8 cellular contexts compared by ENCODE assay signal in genomic region chr11:34890812-34891211, GRCh38. TPM values are rescaled to one million over a fixed set of nuclear protein-coding genes. Genes with fewer than 3 reads are reported as not detected.
DNase-seq lines count a peak whose midpoint lies in the region; ATAC-seq and TF ChIP-seq lines count a peak whose summit lies in the region.

No MANE protein-coding gene starts in this region.

- no peak for TF ChIP-seq POLR2A in thyroid gland (IDR thresholded peaks at IDR 0.05)

- TF ChIP-seq CTCF in foreskin fibroblast (IDR thresholded peaks at IDR 0.05; ENCODE audit: low read depth, low read length) (peak; percentile 15), thyroid gland (IDR thresholded peaks at IDR 0.05) (peak in 4 of 6 experiments; percentile 14 to 73 (median 55))

- H3K4me3 ChIP-seq in foreskin fibroblast (ENCODE audit: low read depth in 1 of 2, low read length in 2 of 2) (no peak overlapping the region), thyroid gland (replicated peaks in 1 of 3) (no peak overlapping the region)
- no peak overlapping the region for H3K4me3 ChIP-seq in effector memory CD4-positive, alpha-beta T cell (ENCODE audit: insufficient read depth, low read depth, low read length, poor library complexity, severe bottlenecking)

- H3K9me3 ChIP-seq in thyroid gland, result no peaks in the 10 kb centered on the region
- H3K9me3 ChIP-seq in effector memory CD4-positive, alpha-beta T cell (ENCODE audit: control insufficient read depth, low read length), result no peaks in the 10 kb centered on the region

- ATAC-seq in HG02759 (IDR thresholded peaks at IDR 0.05; ENCODE audit: unreplicated experiment), result no peak

- no peak overlapping the region for H3K27ac ChIP-seq in thyroid gland
- no peak overlapping the region for H3K27ac ChIP-seq in effector memory CD4-positive, alpha-beta T cell (ENCODE audit: insufficient read depth, low read length, poor library complexity, severe bottlenecking)

- H3K4me1 ChIP-seq in thyroid gland, result no peaks in the 10 kb centered on the region
- no peaks in the 10 kb centered on the region for H3K4me1 ChIP-seq in effector memory CD4-positive, alpha-beta T cell (ENCODE audit: control insufficient read depth, insufficient read depth, low read length, poor library complexity, severe bottlenecking)

- 78 to 83% methylated on average over 1 of the region's 1 CpG for WGBS in thyroid gland, 2 donors

- intact Hi-C loops in thyroid gland (cut with DNase I), result no loop called here

- peak; percentile 70 for DNase-seq in COR-L47 (lab: John Stamatoyannopoulos, UW)
- DNase-seq in HS-27A (ENCODE audit: low read depth), result peak; percentile 12
- DNase-seq in RPMI7951 (ENCODE audit: low read depth), result peak; percentile 57
- DNase-seq in foreskin fibroblast, result peak; percentile 26 to 75
- DNase-seq in thyroid gland, result no peak
- no peak for DNase-seq in effector memory CD4-positive, alpha-beta T cell
- no peak for DNase-seq in stimulated activated CD4-positive, alpha-beta T cell treated with anti-CD3 and anti-CD28 coated beads, Interleukin-2, amount 100 ng/mL, for 48 hours

- H3K27me3 ChIP-seq in thyroid gland, result no peaks in the 10 kb centered on the region
- no peaks in the 10 kb centered on the region for H3K27me3 ChIP-seq in effector memory CD4-positive, alpha-beta T cell (replicated peaks; ENCODE audit: control insufficient read depth, insufficient read depth, low read length, poor library complexity, severe bottlenecking)

- H3K36me3 ChIP-seq in thyroid gland, result no peaks in the 10 kb centered on the region
- H3K36me3 ChIP-seq in effector memory CD4-positive, alpha-beta T cell (ENCODE audit: control insufficient read depth, insufficient read depth, low read length), result no peaks in the 10 kb centered on the region

RNA-seq across cellular contexts. Expression of gene APIP, which starts 25.4 kb away (rescaled TPM):
- total RNA-seq in RPMI7951 (2014; rRNA removed; shearing (Covaris generic)), result 40.3 and 48.1 TPM in 2 replicates
- total RNA-seq in thyroid gland, result 10 to 100 TPM; 35.6 to 54.3 (median 39.0) TPM

RNA-seq across cellular contexts. Expression of gene PDHX, which starts 25.6 kb away (rescaled TPM):
- total RNA-seq in RPMI7951 (2014; rRNA removed; shearing (Covaris generic)), result 39.2 and 41.0 TPM in 2 replicates
- total RNA-seq in thyroid gland, result 10 to 100 TPM; 30.8 to 35.2 (median 31.2) TPM

Comparison
In these comparisons a context has a peak if more than half of its experiments do, and no peak if none do; other contexts are left out.
1. DNase-seq: peak in COR-L47 (single experiment), HS-27A (single experiment), RPMI7951 (single experiment) and foreskin fibroblast (2 of 2); none in thyroid gland (0 of 2), effector memory CD4-positive, alpha-beta T cell (0 of 3) and stimulated activated CD4-positive, alpha-beta T cell treated with anti-CD3 and anti-CD28 coated beads, Interleukin-2, amount 100 ng/mL, for 48 hours (0 of 2).